Comparison of ENCODE assay signal across 17 cellular contexts in the genomic region with DNA sequence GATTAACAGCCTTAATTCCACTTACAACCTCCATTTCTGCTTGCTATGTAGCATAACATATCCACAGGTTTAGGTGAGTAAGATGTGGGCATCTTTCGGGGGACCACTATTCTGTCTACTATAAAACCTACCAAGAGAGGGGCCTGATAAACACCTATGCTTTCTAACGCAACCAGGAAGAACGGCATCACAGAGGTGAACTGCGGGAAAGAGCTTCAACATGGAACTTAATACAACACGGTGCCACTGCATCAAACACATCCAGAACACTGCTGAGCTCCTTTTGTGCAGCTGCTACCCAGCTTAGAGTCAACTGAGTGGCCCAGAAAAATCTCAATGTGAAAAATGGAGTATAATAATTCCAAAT.
DNase-seq lines count a peak whose midpoint lies in the region; ATAC-seq and TF ChIP-seq lines count a peak whose summit lies in the region.
"Had no signal": no experiment of that assay in that cellular context is flagged by ENCODE, and none has a peak within 500 bp of the region (broad histone marks: within the 10 kb centered on the region; RNA-seq: fewer than 3 reads in every experiment).

No MANE protein-coding gene starts in this region.

- H3K4me3 Mint-ChIP-seq in activated CD4-positive, alpha-beta T cell treated with anti-CD3 and anti-CD28 coated beads, Interleukin-2, amount 10 ng/mL, durations not matched to agents 24 days and 14 days: no peak overlapping the region
- no peak overlapping the region for H3K4me3 Mint-ChIP-seq in activated CD4-positive, alpha-beta T cell treated with anti-CD3 and anti-CD28 coated beads, Interleukin-2, amount 10 ng/mL, durations not matched to agents 7 days and 5 days
- H3K4me3 Mint-ChIP-seq in CD14-positive monocyte: no peak overlapping the region
- H3K4me3 Mint-ChIP-seq: CD4-positive, alpha-beta memory T cell; H9 had no signal

- H3K27me3 ChIP-seq in esophagus muscularis mucosa (peaks cover 0 to 4% (median 0%) of the 10 kb centered on the region in 4 donors), thoracic aorta (replicated peaks; ENCODE audit: insufficient read depth) (no peaks in the 10 kb centered on the region), H7 (ENCODE audit: control insufficient read depth, insufficient read depth, low read length) (no peaks in the 10 kb centered on the region)

- no peaks in the 10 kb centered on the region for H3K9me3 Mint-ChIP-seq in activated CD4-positive, alpha-beta T cell treated with anti-CD3 and anti-CD28 coated beads, Interleukin-2, amount 10 ng/mL, durations not matched to agents 24 days and 14 days
- H3K9me3 Mint-ChIP-seq in activated CD4-positive, alpha-beta T cell treated with anti-CD3 and anti-CD28 coated beads, Interleukin-2, amount 10 ng/mL, durations not matched to agents 7 days and 5 days: no peaks in the 10 kb centered on the region
- H3K9me3 Mint-ChIP-seq in CD14-positive monocyte: peaks cover 0 to 6% (median 3%) of the 10 kb centered on the region in 7 donors
- H3K9me3 Mint-ChIP-seq: CD4-positive, alpha-beta memory T cell had no signal

- no peak overlapping the region for H3K27ac Mint-ChIP-seq in activated CD4-positive, alpha-beta T cell treated with anti-CD3 and anti-CD28 coated beads, Interleukin-2, amount 10 ng/mL, durations not matched to agents 24 days and 14 days
- no peak overlapping the region for H3K27ac Mint-ChIP-seq in activated CD4-positive, alpha-beta T cell treated with anti-CD3 and anti-CD28 coated beads, Interleukin-2, amount 10 ng/mL, durations not matched to agents 7 days and 5 days
- H3K27ac Mint-ChIP-seq in CD14-positive monocyte: no peak overlapping the region
- H3K27ac Mint-ChIP-seq: H9 had no signal

- no peaks in the 10 kb centered on the region for H3K27me3 Mint-ChIP-seq in activated CD4-positive, alpha-beta T cell treated with anti-CD3 and anti-CD28 coated beads, Interleukin-2, amount 10 ng/mL, durations not matched to agents 24 days and 14 days
- no peaks in the 10 kb centered on the region for H3K27me3 Mint-ChIP-seq in activated CD4-positive, alpha-beta T cell treated with anti-CD3 and anti-CD28 coated beads, Interleukin-2, amount 10 ng/mL, durations not matched to agents 7 days and 5 days
- peaks cover 0 to 10% (median 5%) of the 10 kb centered on the region in 3 donors for H3K27me3 Mint-ChIP-seq in CD14-positive monocyte (ENCODE audit: low read depth in 3 of 3)
- H3K27me3 Mint-ChIP-seq: CD4-positive, alpha-beta memory T cell had no signal

- peaks cover 2 to 41% (median 35%) of the 10 kb centered on the region in 4 donors for H3K4me1 ChIP-seq in esophagus muscularis mucosa
- peaks cover 23 to 65% of the 10 kb centered on the region in 2 donors for H3K4me1 ChIP-seq in thoracic aorta (ENCODE audit: control insufficient read depth in 1 of 2, low read depth in 2 of 2)
- H3K4me1 ChIP-seq: A549 had no signal

- H3K27ac ChIP-seq in esophagus muscularis mucosa (replicated peaks in 1 of 4): peak overlapping the region in 3 of 4 donors; percentile 23 to 35 (median 32)
- H3K27ac ChIP-seq in thoracic aorta: peak overlapping the region; percentile 80 to 87
- H3K27ac ChIP-seq: 22Rv1, A549, C4-2B had no signal

- H3K4me3 ChIP-seq in esophagus muscularis mucosa: no peak overlapping the region
- H3K4me3 ChIP-seq in thoracic aorta: peak overlapping the region; percentile 47
- H3K4me3 ChIP-seq in H7 (ENCODE audit: insufficient read depth, low read depth, low read length): no peak overlapping the region
- H3K4me3 ChIP-seq: A549 had no signal

- CTCF ChIA-PET in activated CD4-positive, alpha-beta T cell treated with anti-CD3 and anti-CD28 coated beads, Interleukin-2, amount 10 ng/mL, durations not matched to agents 7 days and 5 days (lab: Charles Lee): interaction anchor here (0.5 to 0.8 kb wide), 2 partner anchors 40 to 141 kb away, joined by 3 read pairs; no protein-coding TSS in a partner anchor

- H3K9me3 ChIP-seq in esophagus muscularis mucosa (no peaks in the 10 kb centered on the region), thoracic aorta (no peaks in the 10 kb centered on the region)
- H3K9me3 ChIP-seq: A549 had no signal

- no peaks in the 10 kb centered on the region for H3K36me3 ChIP-seq in esophagus muscularis mucosa
- no peaks in the 10 kb centered on the region for H3K36me3 ChIP-seq in thoracic aorta
- H3K36me3 ChIP-seq in H7 (replicated peaks; ENCODE audit: control insufficient read depth, insufficient read depth, low read length): no peaks in the 10 kb centered on the region

- intact Hi-C loops in activated CD4-positive, alpha-beta T cell treated with anti-CD3 and anti-CD28 coated beads, Interleukin-2, amount 10 ng/mL, durations not matched to agents 24 days and 14 days (cut with micrococcal nuclease): no loop called here
- intact Hi-C loops in esophagus muscularis mucosa (cut with DNase I): loop anchor here (5.0 kb wide), 1 partner anchor 33 kb away; no protein-coding TSS in a partner anchor
- intact Hi-C loops in CD14-positive monocyte (cut with micrococcal nuclease): no loop called here
- intact Hi-C loops in left cardiac atrium (cut with DNase I): loop anchor here in 1 of 2 donors (10.0 kb wide), 1 partner anchor 191 kb away; no protein-coding TSS in a partner anchor

- peak; percentile 32 for DNase-seq in activated CD4-positive, alpha-beta T cell treated with anti-CD3 and anti-CD28 coated beads, Interleukin-2, amount 10 ng/mL, durations not matched to agents 24 days and 14 days
- no peak for DNase-seq in activated CD4-positive, alpha-beta T cell treated with anti-CD3 and anti-CD28 coated beads, Interleukin-2, amount 10 ng/mL, durations not matched to agents 7 days and 5 days
- DNase-seq in esophagus muscularis mucosa (ENCODE audit: extremely low spot score): peak; percentile 77
- DNase-seq in thoracic aorta (ENCODE audit: low spot score): no peak
- DNase-seq in CD14-positive monocyte (ENCODE audit: low spot score): no peak
- no peak for DNase-seq in left cardiac atrium
- DNase-seq in H7: no peak
- DNase-seq: AML-193; CD4-positive, alpha-beta memory T cell; DMS79 treated with DMSO at 0.1 percent for 48 hours; GF-D8; GOT3; H9 had no signal

- 85% methylated on average over 5 of the region's 5 CpGs for WGBS in esophagus muscularis mucosa

- POLR2A ChIA-PET in activated CD4-positive, alpha-beta T cell treated with anti-CD3 and anti-CD28 coated beads, Interleukin-2, amount 10 ng/mL, durations not matched to agents 7 days and 5 days (lab: Charles Lee): no interaction called here

- no peak for TF ChIP-seq POLR2A in esophagus muscularis mucosa (IDR thresholded peaks at IDR 0.05; ENCODE audit: low read depth)

- no peak for ATAC-seq in thoracic aorta (ENCODE audit: insufficient number of reproducible peaks, low FRiP score, low read depth)
- no peak for ATAC-seq in left cardiac atrium
- ATAC-seq: A549, HepG2 had no signal

- no peak for TF ChIP-seq CTCF in esophagus muscularis mucosa (IDR thresholded peaks at IDR 0.05)
- no peak for TF ChIP-seq CTCF in thoracic aorta (IDR thresholded peaks at IDR 0.05)
- TF ChIP-seq CTCF in CD14-positive monocyte (IDR thresholded peaks at IDR 0.05): no peak

- peaks cover 17% of the 10 kb centered on the region for H3K4me1 Mint-ChIP-seq in activated CD4-positive, alpha-beta T cell treated with anti-CD3 and anti-CD28 coated beads, Interleukin-2, amount 10 ng/mL, durations not matched to agents 24 days and 14 days
- H3K4me1 Mint-ChIP-seq in activated CD4-positive, alpha-beta T cell treated with anti-CD3 and anti-CD28 coated beads, Interleukin-2, amount 10 ng/mL, durations not matched to agents 7 days and 5 days: peaks cover 19% of the 10 kb centered on the region
- H3K4me1 Mint-ChIP-seq in CD14-positive monocyte: peaks cover 19% of the 10 kb centered on the region

- H3K36me3 Mint-ChIP-seq in activated CD4-positive, alpha-beta T cell treated with anti-CD3 and anti-CD28 coated beads, Interleukin-2, amount 10 ng/mL, durations not matched to agents 24 days and 14 days (ENCODE audit: low read depth): peaks cover 3% of the 10 kb centered on the region
- peaks cover 12% of the 10 kb centered on the region for H3K36me3 Mint-ChIP-seq in activated CD4-positive, alpha-beta T cell treated with anti-CD3 and anti-CD28 coated beads, Interleukin-2, amount 10 ng/mL, durations not matched to agents 7 days and 5 days (ENCODE audit: low read depth)
- no peaks in the 10 kb centered on the region for H3K36me3 Mint-ChIP-seq in CD14-positive monocyte

- no peak for TF ChIP-seq EP300 in esophagus muscularis mucosa (IDR thresholded peaks at IDR 0.05)

Comparison
In these comparisons a context has a peak if more than half of its experiments do, and no peak if none do; other contexts are left out.
1. DNase-seq: peak in activated CD4-positive, alpha-beta T cell treated with anti-CD3 and anti-CD28 coated beads, Interleukin-2, amount 10 ng/mL, durations not matched to agents 24 days and 14 days (single experiment) and esophagus muscularis mucosa (single experiment); none in activated CD4-positive, alpha-beta T cell treated with anti-CD3 and anti-CD28 coated beads, Interleukin-2, amount 10 ng/mL, durations not matched to agents 7 days and 5 days (single experiment), thoracic aorta (single experiment), CD14-positive monocyte (single experiment), left cardiac atrium (single experiment) and H7 (single experiment).